14 cellular contexts compared by ENCODE assay signal in genomic region chr1:193083365-193084088, GRCh38. TPM values are rescaled to one million over a fixed set of nuclear protein-coding genes. Genes with fewer than 3 reads are reported as not detected.
DNase-seq lines count a peak whose midpoint lies in the region; ATAC-seq and TF ChIP-seq lines count a peak whose summit lies in the region.
"Had no signal": no experiment of that assay in that cellular context is flagged by ENCODE, and none has a peak within 500 bp of the region (broad histone marks: within the 10 kb centered on the region; RNA-seq: fewer than 3 reads in every experiment).

No MANE protein-coding gene starts in this region.

- no peaks in the 10 kb centered on the region for H3K9me3 ChIP-seq in mesenchymal stem cell (ENCODE audit: control insufficient read depth, low read length)
- H3K9me3 ChIP-seq: body of pancreas had no signal

- H3K4me3 ChIP-seq in mesenchymal stem cell (ENCODE audit: insufficient read depth in 1 of 2, low read depth in 1 of 2, low read length in 2 of 2), result no peak overlapping the region
- H3K4me3 ChIP-seq: body of pancreas had no signal

- no peak overlapping the region for H2BK15ac ChIP-seq in mesenchymal stem cell (ENCODE audit: low read depth, poor library complexity, severe bottlenecking)

- no peaks in the 10 kb centered on the region for H3K27me3 ChIP-seq in mesenchymal stem cell (ENCODE audit: control insufficient read depth in 1 of 2, insufficient read depth in 1 of 2, low read length in 2 of 2)
- H3K27me3 ChIP-seq: body of pancreas had no signal

- no peak overlapping the region for H2AK5ac ChIP-seq in mesenchymal stem cell (ENCODE audit: low read length, severe bottlenecking)

- no peaks in the 10 kb centered on the region for H3K4me1 ChIP-seq in mesenchymal stem cell (ENCODE audit: control insufficient read depth, insufficient read depth, low read depth, low read length)
- H3K4me1 ChIP-seq: body of pancreas had no signal

- H3K23ac ChIP-seq in mesenchymal stem cell (ENCODE audit: low read length in 2 of 2), result no peak overlapping the region

- H2BK12ac ChIP-seq in mesenchymal stem cell (ENCODE audit: low read length in 2 of 2), result no peak overlapping the region

- in situ Hi-C loops in GM13977 (cut with MboI; ENCODE audit: low pct_unique_long_range_greater_than_20kb, low sequenced_read_pairs, unreplicated experiment), result no loop called here

- peaks cover 11% of the 10 kb centered on the region for H3K79me1 ChIP-seq in mesenchymal stem cell (replicated peaks; ENCODE audit: low read length, poor library complexity, severe bottlenecking)

- ATAC-seq in GM19467 (IDR thresholded peaks at IDR 0.05; ENCODE audit: unreplicated experiment) (peak; percentile 91), HG02884 (IDR thresholded peaks at IDR 0.05; ENCODE audit: unreplicated experiment) (peak; percentile 96), HG03558 (IDR thresholded peaks at IDR 0.05; ENCODE audit: extremely low read depth, unreplicated experiment) (peak; percentile 92), Right ventricle myocardium superior (ENCODE audit: poor library complexity) (no peak)
- ATAC-seq: body of pancreas; stimulated activated effector memory CD8-positive, alpha-beta T cell treated with anti-CD3 and anti-CD28 coated beads, Interleukin-12 subunit alpha, Interleukin-12 subunit beta, amount 100 ng/mL, for 72 hours had no signal

- no peak overlapping the region for H3K4ac ChIP-seq in mesenchymal stem cell (ENCODE audit: low read depth in 1 of 2, low read length in 2 of 2)

- H4K91ac ChIP-seq in mesenchymal stem cell (ENCODE audit: low read length), result no peak overlapping the region

- no peak overlapping the region for H3K9ac ChIP-seq in mesenchymal stem cell (ENCODE audit: low read length)

- H3K36me3 ChIP-seq in mesenchymal stem cell (ENCODE audit: control insufficient read depth in 1 of 2, insufficient read depth in 2 of 2, low read depth in 1 of 2, low read length in 2 of 2), result peaks cover 8 to 85% of the 10 kb centered on the region in 2 experiments

- no peak overlapping the region for H3K4me2 ChIP-seq in mesenchymal stem cell (ENCODE audit: low read length, poor library complexity, severe bottlenecking)

- TF ChIP-seq CTCF in GM13977 (IDR thresholded peaks at IDR 0.05; ENCODE audit: extremely low read depth, insufficient read depth, missing control alignments), result no peak

- no peak overlapping the region for H3K14ac ChIP-seq in mesenchymal stem cell (ENCODE audit: low read length in 2 of 2)

- no peak overlapping the region for H4K8ac ChIP-seq in mesenchymal stem cell (ENCODE audit: low read length)

- 92% methylated on average over 4 of the region's 6 CpGs for WGBS in mesenchymal stem cell

- no peak overlapping the region for H2BK120ac ChIP-seq in mesenchymal stem cell (ENCODE audit: low read depth, low read length)

- DNase-seq in GM13977 (ENCODE audit: low spot score) (peak; percentile 32), NCI-H748 treated with DMSO at 0.1 percent for 48 hours (lab: John Stamatoyannopoulos, UW) (no peak), Right ventricle myocardium superior (no peak), NCI-H69 (lab: John Stamatoyannopoulos, UW) (no peak), mesenchymal stem cell (no peak)
- DNase-seq: activated T-cell treated with anti-CD3 and anti-CD28 coated beads, Interleukin-2, amount 50 U/mL, for 1 hour; body of pancreas; HFFc6; NCI-H1417; OCI-M1 had no signal

- intact Hi-C loops in Right ventricle myocardium superior (cut with DNase I), result no loop called here

- no peak overlapping the region for H3K18ac ChIP-seq in mesenchymal stem cell (ENCODE audit: low read depth in 1 of 2, low read length in 2 of 2)

- no peak overlapping the region for H2AFZ ChIP-seq in mesenchymal stem cell (ENCODE audit: low read depth, low read length)

- no peak overlapping the region for H3K27ac ChIP-seq in mesenchymal stem cell (ENCODE audit: low read length, poor library complexity, severe bottlenecking)
- H3K27ac ChIP-seq: body of pancreas had no signal

- no peak overlapping the region for H2BK5ac ChIP-seq in mesenchymal stem cell (ENCODE audit: low read depth, low read length, poor library complexity, severe bottlenecking)

RNA-seq across cellular contexts. Expression of gene GLRX2, which starts 21.7 kb away (rescaled TPM):
- total RNA-seq in Right ventricle myocardium superior, result 40.2 TPM
- polyA plus RNA-seq in mesenchymal stem cell (2013, experiment 1 of 2), result 28.8 TPM
- polyA plus RNA-seq in mesenchymal stem cell (2013, experiment 2 of 2), result 29.9 TPM

RNA-seq across cellular contexts. Expression of gene RO60, which starts 24.1 kb away (rescaled TPM):
- 47.8 TPM for total RNA-seq in Right ventricle myocardium superior
- 31.3 TPM for polyA plus RNA-seq in mesenchymal stem cell (2013, experiment 1 of 2)
- polyA plus RNA-seq in mesenchymal stem cell (2013, experiment 2 of 2), result 28.6 TPM

RNA-seq across cellular contexts. Expression of gene UCHL5, which starts 24.4 kb away (rescaled TPM):
- 42.3 TPM for total RNA-seq in Right ventricle myocardium superior
- 21.6 TPM for polyA plus RNA-seq in mesenchymal stem cell (2013, experiment 1 of 2)
- polyA plus RNA-seq in mesenchymal stem cell (2013, experiment 2 of 2), result 22.2 TPM

RNA-seq across cellular contexts. Expression of gene CDC73, which starts 38.3 kb away (rescaled TPM):
- total RNA-seq in Right ventricle myocardium superior, result 52.9 TPM
- 24.8 TPM for polyA plus RNA-seq in mesenchymal stem cell (2013, experiment 1 of 2)
- 25.1 TPM for polyA plus RNA-seq in mesenchymal stem cell (2013, experiment 2 of 2)
